In genomic region chr16:1070084-1070987, GRCh38 we compare ENCODE assay signal across 1 cellular context.
TF ChIP-seq lines count a peak whose summit lies in the region.

No MANE protein-coding gene starts in this region.

TF ChIP-seq in HEK293, 187 proteins besides CTCF, POLR2A, EP300 and RAD21 (continued from another document and continues in another):
- TF ChIP-seq ZNF26 (tag by site-specific recombination; IDR thresholded peaks at IDR 0.05) (no peak), GFI1B (tag by site-specific recombination; IDR thresholded peaks at IDR 0.05) (no peak), ZNF341 (tag by site-specific recombination; IDR thresholded peaks at IDR 0.05; ENCODE audit: low read depth) (peak; percentile 76), ZNF600 (tag by site-specific recombination; IDR thresholded peaks at IDR 0.05) (peak; percentile 45; the same call in 1 of the 2 replicates), SCRT1 (tag by site-specific recombination; IDR thresholded peaks at IDR 0.05; ENCODE audit: borderline replicate concordance) (no peak), BCL6B (tag by site-specific recombination; IDR thresholded peaks at IDR 0.05) (no peak), ZNF843 (tag by site-specific recombination; IDR thresholded peaks at IDR 0.05) (no peak), ZIC2 (tag by site-specific recombination; IDR thresholded peaks at IDR 0.05) (peak; percentile 100), ZNF518A (tag by site-specific recombination; conservative IDR thresholded peaks at IDR 0.05; ENCODE audit: low read depth) (no peak), ZSCAN30 (tag by site-specific recombination; IDR thresholded peaks at IDR 0.05) (no peak), ZNF704 (tag by site-specific recombination; IDR thresholded peaks at IDR 0.05) (no peak), TSHZ1 (tag by site-specific recombination; IDR thresholded peaks at IDR 0.05; ENCODE audit: borderline replicate concordance) (no peak), ZNF449 (tag by site-specific recombination; IDR thresholded peaks at IDR 0.05) (no peak; the same call in 1 of the 2 replicates), ZNF621 (tag by site-specific recombination; IDR thresholded peaks at IDR 0.05) (no peak), ZFP69B (tag by site-specific recombination; IDR thresholded peaks at IDR 0.05) (no peak), HIC1 (tag by site-specific recombination; IDR thresholded peaks at IDR 0.05) (peak; percentile 53), ZNF571 (tag by site-specific recombination; IDR thresholded peaks at IDR 0.05) (no peak), OVOL3 (tag by site-specific recombination; IDR thresholded peaks at IDR 0.05) (no peak), ZBTB8A (tag by site-specific recombination; IDR thresholded peaks at IDR 0.05) (peak; percentile 35; the same call in 1 of the 2 replicates), MEIS1 (CRISPR knock-in tag; IDR thresholded peaks at IDR 0.05; ENCODE audit: borderline replicate concordance) (no peak), PATZ1 (tag by site-specific recombination; IDR thresholded peaks at IDR 0.05) (peak; percentile 1; the same call in 1 of the 2 replicates), ZSCAN16 (tag by site-specific recombination; IDR thresholded peaks at IDR 0.05) (no peak), ZNF530 (tag by site-specific recombination; IDR thresholded peaks at IDR 0.05; ENCODE audit: low read depth) (no peak), ZNF521 (tag by site-specific recombination; IDR thresholded peaks at IDR 0.05) (no peak), ZNF366 (tag by site-specific recombination; conservative IDR thresholded peaks at IDR 0.05) (no peak), ZNF211 (tag by site-specific recombination; IDR thresholded peaks at IDR 0.05; ENCODE audit: low read depth) (no peak), ZBTB21 (tag by site-specific recombination; IDR thresholded peaks at IDR 0.05) (no peak), ZNF292 (tag by site-specific recombination; IDR thresholded peaks at IDR 0.05; ENCODE audit: borderline replicate concordance, low read depth) (no peak), ZNF561 (tag by site-specific recombination; IDR thresholded peaks at IDR 0.05; ENCODE audit: borderline replicate concordance) (no peak), ZNF18 (tag by site-specific recombination; IDR thresholded peaks at IDR 0.05) (no peak), ZNF658 (tag by site-specific recombination; IDR thresholded peaks at IDR 0.05) (no peak), KLF8 (tag by site-specific recombination; IDR thresholded peaks at IDR 0.05) (no peak), ZNF394 (tag by site-specific recombination; IDR thresholded peaks at IDR 0.05; ENCODE audit: borderline replicate concordance) (no peak), TCF7L2 (IDR thresholded peaks at IDR 0.05; ENCODE audit: borderline replicate concordance, low read depth, low read length) (no peak), GLIS1 (tag by site-specific recombination; IDR thresholded peaks at IDR 0.05) (peak; percentile 97)
